ENCODE assay signal across 8 cellular contexts in the genomic region with DNA sequence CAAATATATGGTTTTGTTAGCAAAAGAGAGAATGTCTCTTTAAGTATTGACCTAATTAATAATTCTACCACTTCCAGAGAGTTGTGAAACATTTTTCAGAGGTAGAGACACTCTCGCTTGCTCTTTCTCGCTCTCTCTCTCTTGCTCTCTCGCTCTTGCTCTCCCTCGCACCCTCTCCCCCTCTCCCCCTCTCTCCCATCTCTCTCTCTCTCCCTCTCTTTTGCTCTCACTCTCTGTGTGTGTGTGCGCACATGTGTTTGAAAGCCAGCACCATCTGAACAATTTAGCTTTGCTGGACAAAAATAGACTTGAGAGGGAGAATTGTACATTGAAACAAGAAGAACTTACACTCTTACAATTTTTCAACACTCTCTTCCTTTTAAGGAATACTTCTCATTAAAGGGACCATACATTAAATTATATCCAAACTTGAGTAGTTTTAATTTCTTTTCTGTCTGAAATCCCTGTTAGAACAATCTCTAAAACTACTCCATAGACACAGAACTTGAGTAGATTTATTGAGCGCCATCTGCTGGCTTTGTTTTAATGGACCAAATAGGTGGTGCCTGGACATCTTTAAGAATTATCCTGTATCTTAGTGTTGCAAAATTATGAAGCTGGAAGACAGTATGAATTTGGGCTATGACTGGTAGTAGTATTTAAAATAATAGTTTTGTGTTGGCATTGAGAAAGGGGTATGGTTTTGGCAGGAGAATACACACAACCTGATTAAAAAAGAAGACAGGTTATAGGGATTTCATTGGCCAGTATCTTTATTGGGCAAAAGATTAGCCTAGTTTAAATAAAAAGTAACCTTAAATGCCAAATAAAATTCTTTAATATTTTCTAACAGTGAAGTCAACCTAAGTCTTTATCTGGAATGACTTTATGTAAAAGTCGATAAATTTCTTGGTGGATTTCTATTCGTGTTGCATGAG.
DNase-seq lines count a peak whose midpoint lies in the region; ATAC-seq, FAIRE-seq and TF ChIP-seq lines count a peak whose summit lies in the region.

No MANE protein-coding gene starts in this region.

- H3K4me1 ChIP-seq in K562 (replicated peaks in 1 of 2; ENCODE audit: control insufficient read depth in 2 of 2, insufficient read depth in 2 of 2, low read length in 2 of 2) (no peaks in the 10 kb centered on the region), keratinocyte (ENCODE audit: control insufficient read depth, extremely low read depth, insufficient read depth, low read length) (no peaks in the 10 kb centered on the region)

- TF ChIP-seq RAD21 in K562 (CRISPR knock-in tag; conservative IDR thresholded peaks at IDR 0.05 in 1 of 2, IDR thresholded peaks at IDR 0.05 in 1 of 2), result peak; percentile 39 to 67

- TF ChIP-seq CTCF in HL-60 (IDR thresholded peaks at IDR 0.05; ENCODE audit: insufficient read depth, low read length) (peak; percentile 34), K562 (IDR thresholded peaks at IDR 0.05 in 2 of 3, conservative IDR thresholded peaks at IDR 0.05 in 1 of 3; ENCODE audit: insufficient read depth in 2 of 3, low read depth in 1 of 3, low read length in 3 of 3) (peak in 2 of 3 experiments; percentile 35 to 62; a peak in 4 of 6 replicates), keratinocyte (optimal IDR thresholded peaks at IDR 0.05 in 1 of 3, IDR thresholded peaks at IDR 0.05 in 1 of 3, conservative IDR thresholded peaks at IDR 0.05 in 1 of 3; ENCODE audit: extremely low read depth in 1 of 3, insufficient read depth in 2 of 3, low read length in 3 of 3) (peak in 2 of 3 experiments; percentile 33 to 58)

- 14% methylated on average over 8 of the region's 8 CpGs for WGBS in K562 (ENCODE audit: insufficient coverage, low coverage, missing lambda C conversion rate)

- no peak for TF ChIP-seq POLR2A in K562 (conservative IDR thresholded peaks at IDR 0.05)

- H3K9me1 ChIP-seq in K562 (ENCODE audit: control insufficient read depth, insufficient read depth, low read length), result no peaks in the 10 kb centered on the region
- no peaks in the 10 kb centered on the region for H3K9me1 ChIP-seq in keratinocyte (ENCODE audit: control insufficient read depth, extremely low read depth, insufficient read depth, low read length)

- H3K9me3 ChIP-seq in K562 (replicated peaks; ENCODE audit: control insufficient read depth, insufficient read depth, low read depth, low read length), result no peaks in the 10 kb centered on the region
- no peaks in the 10 kb centered on the region for H3K9me3 ChIP-seq in keratinocyte (ENCODE audit: control insufficient read depth, low read depth, low read length)

- H3K27me3 ChIP-seq in HL-60 (ENCODE audit: insufficient read depth, poor library complexity, severe bottlenecking) (no peaks in the 10 kb centered on the region), K562 (ENCODE audit: control insufficient read depth in 2 of 2, insufficient read depth in 2 of 2, low read length in 2 of 2) (no peaks in the 10 kb centered on the region), keratinocyte (ENCODE audit: control insufficient read depth, extremely low read depth, insufficient read depth, low read length) (no peaks in the 10 kb centered on the region)

- BruUV-seq in K562 (replicated peaks; lab: Mats Ljungman, UMichigan), result no TSS peak

- no peak overlapping the region for H2AFZ ChIP-seq in K562 (ENCODE audit: low read depth, low read length)
- no peak overlapping the region for H2AFZ ChIP-seq in keratinocyte (ENCODE audit: control insufficient read depth, low read length)

- FAIRE-seq in K562 (lab: Jason Lieb, UNC) (peak; percentile 40), keratinocyte (lab: Jason Lieb, UNC) (peak; percentile 67)

- peak; percentile 16 for DNase-seq in COLO668 (lab: John Stamatoyannopoulos, UW; ENCODE audit: unreplicated experiment)
- DNase-seq in HL-60 (ENCODE audit: low read depth in 1 of 2, low spot score in 1 of 2), result peak; percentile 39 to 48
- DNase-seq in SHP77 (lab: John Stamatoyannopoulos, UW), result peak; percentile 41 to 55
- peak; percentile 12 to 56 (median 18) for DNase-seq in K562 (ENCODE audit: extremely low read depth in 1 of 4, low spot score in 3 of 4)
- DNase-seq in keratinocyte (ENCODE audit: low read depth, low spot score), result peak; percentile 17
- DNase-seq in stimulated activated CD4-positive, alpha-beta T cell treated with anti-CD3 and anti-CD28 coated beads, Interleukin-2, amount 100 ng/mL, for 4 hours (ENCODE audit: low read depth), result peak; percentile 19

- no peaks in the 10 kb centered on the region for H4K20me1 ChIP-seq in K562 (replicated peaks; ENCODE audit: control insufficient read depth, insufficient read depth, low read length)
- H4K20me1 ChIP-seq in keratinocyte (ENCODE audit: control insufficient read depth, extremely low read depth, insufficient read depth, low read length), result no peaks in the 10 kb centered on the region

- CTCF ChIA-PET in K562 (lab: Yijun Ruan, JAX; ENCODE audit: low intra/inter-chr PET ratio), result interaction anchor here (1.0 to 1.8 kb wide), 2 partner anchors 174 to 208 kb away, joined by 3 to 4 read pairs; no protein-coding TSS in a partner anchor

- in situ Hi-C loops in K562 (cut with MboI), result no loop called here

- dilution Hi-C loops in keratinocyte (cut with MboI; ENCODE audit: extremely low pct_ligation_motif_present, low sequenced_read_pairs), result no loop called here

- H3K4me3 ChIP-seq in HL-60 (replicated peaks; ENCODE audit: insufficient read depth, low read length) (no peak overlapping the region), K562 (no peak overlapping the region), keratinocyte (ENCODE audit: control insufficient read depth in 2 of 3, extremely low read depth in 1 of 3, insufficient read depth in 2 of 3, low read depth in 1 of 3, low read length in 3 of 3) (no peak overlapping the region)

- no peak for TF ChIP-seq EP300 in K562 (IDR thresholded peaks at IDR 0.05; ENCODE audit: low read length)

- H3K36me3 ChIP-seq in K562 (ENCODE audit: control insufficient read depth, insufficient read depth, low read length), result no peaks in the 10 kb centered on the region
- H3K36me3 ChIP-seq in keratinocyte (ENCODE audit: control insufficient read depth in 2 of 2, extremely low read depth in 1 of 2, insufficient read depth in 2 of 2, low read length in 2 of 2), result no peaks in the 10 kb centered on the region

- H3K27ac ChIP-seq in HL-60 (replicated peaks) (no peak overlapping the region), K562 (ENCODE audit: extremely low read depth, low read depth, low read length) (no peak overlapping the region), keratinocyte (ENCODE audit: control insufficient read depth, insufficient read depth, low read length) (no peak overlapping the region)

- H3K4me2 ChIP-seq in K562 (ENCODE audit: insufficient read depth, low read length), result no peak overlapping the region
- no peak overlapping the region for H3K4me2 ChIP-seq in keratinocyte (ENCODE audit: control insufficient read depth, extremely low read depth, insufficient read depth, low read depth, low read length)

- no peak overlapping the region for H3K9ac ChIP-seq in K562 (ENCODE audit: insufficient read depth in 1 of 2, low read depth in 2 of 2, low read length in 2 of 2)
- no peak overlapping the region for H3K9ac ChIP-seq in keratinocyte (ENCODE audit: control insufficient read depth, extremely low read depth, insufficient read depth, low read length)

- H3K79me2 ChIP-seq in K562 (ENCODE audit: control insufficient read depth, insufficient read depth, low read length) (no peaks in the 10 kb centered on the region), keratinocyte (ENCODE audit: control insufficient read depth, insufficient read depth, low read length) (peaks cover 53% of the 10 kb centered on the region)

- ATAC-seq in K562 (peak; percentile 66; the same call in 2 of the 3 replicates), GM18868 (IDR thresholded peaks at IDR 0.05; ENCODE audit: unreplicated experiment) (no peak), HG03135 (IDR thresholded peaks at IDR 0.05; ENCODE audit: unreplicated experiment) (no peak)

- intact Hi-C loops in K562 (cut with micrococcal nuclease), result loop anchor here (1.0 to 5.0 kb wide), 2 partner anchors 173 to 209 kb away; no protein-coding TSS in a partner anchor

- POLR2A ChIA-PET in K562 (lab: Yijun Ruan, JAX), result no interaction called here

TF ChIP-seq in K562, 482 proteins besides CTCF, POLR2A, EP300 and RAD21 (continues in another document):
- TF ChIP-seq, protein P1, sequence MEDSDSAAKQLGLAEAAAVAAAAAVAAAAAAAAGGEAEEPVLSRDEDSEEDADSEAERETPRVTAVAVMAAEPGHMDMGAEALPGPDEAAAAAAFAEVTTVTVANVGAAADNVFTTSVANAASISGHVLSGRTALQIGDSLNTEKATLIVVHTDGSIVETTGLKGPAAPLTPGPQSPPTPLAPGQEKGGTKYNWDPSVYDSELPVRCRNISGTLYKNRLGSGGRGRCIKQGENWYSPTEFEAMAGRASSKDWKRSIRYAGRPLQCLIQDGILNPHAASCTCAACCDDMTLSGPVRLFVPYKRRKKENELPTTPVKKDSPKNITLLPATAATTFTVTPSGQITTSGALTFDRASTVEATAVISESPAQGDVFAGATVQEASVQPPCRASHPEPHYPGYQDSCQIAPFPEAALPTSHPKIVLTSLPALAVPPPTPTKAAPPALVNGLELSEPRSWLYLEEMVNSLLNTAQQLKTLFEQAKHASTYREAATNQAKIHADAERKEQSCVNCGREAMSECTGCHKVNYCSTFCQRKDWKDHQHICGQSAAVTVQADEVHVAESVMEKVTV (CRISPR knock-in tag; IDR thresholded peaks at IDR 0.05), result peak; percentile 44; the same call in 1 of the 2 replicates
- 0 out of 2 replicates have a peak, but pooled peaks have one; percentile 8 for TF ChIP-seq SMC3 (conservative IDR thresholded peaks at IDR 0.05; ENCODE audit: insufficient read depth, low read depth, low read length)
- no peak for TF ChIP-seq KHSRP (IDR thresholded peaks at IDR 0.05)
- TF ChIP-seq, protein P2, sequence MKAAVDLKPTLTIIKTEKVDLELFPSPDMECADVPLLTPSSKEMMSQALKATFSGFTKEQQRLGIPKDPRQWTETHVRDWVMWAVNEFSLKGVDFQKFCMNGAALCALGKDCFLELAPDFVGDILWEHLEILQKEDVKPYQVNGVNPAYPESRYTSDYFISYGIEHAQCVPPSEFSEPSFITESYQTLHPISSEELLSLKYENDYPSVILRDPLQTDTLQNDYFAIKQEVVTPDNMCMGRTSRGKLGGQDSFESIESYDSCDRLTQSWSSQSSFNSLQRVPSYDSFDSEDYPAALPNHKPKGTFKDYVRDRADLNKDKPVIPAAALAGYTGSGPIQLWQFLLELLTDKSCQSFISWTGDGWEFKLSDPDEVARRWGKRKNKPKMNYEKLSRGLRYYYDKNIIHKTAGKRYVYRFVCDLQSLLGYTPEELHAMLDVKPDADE (conservative IDR thresholded peaks at IDR 0.05; ENCODE audit: control insufficient read depth, low read depth, low read length), result no peak
